ENCODE assay signal across 1 cellular context in the genomic region with DNA sequence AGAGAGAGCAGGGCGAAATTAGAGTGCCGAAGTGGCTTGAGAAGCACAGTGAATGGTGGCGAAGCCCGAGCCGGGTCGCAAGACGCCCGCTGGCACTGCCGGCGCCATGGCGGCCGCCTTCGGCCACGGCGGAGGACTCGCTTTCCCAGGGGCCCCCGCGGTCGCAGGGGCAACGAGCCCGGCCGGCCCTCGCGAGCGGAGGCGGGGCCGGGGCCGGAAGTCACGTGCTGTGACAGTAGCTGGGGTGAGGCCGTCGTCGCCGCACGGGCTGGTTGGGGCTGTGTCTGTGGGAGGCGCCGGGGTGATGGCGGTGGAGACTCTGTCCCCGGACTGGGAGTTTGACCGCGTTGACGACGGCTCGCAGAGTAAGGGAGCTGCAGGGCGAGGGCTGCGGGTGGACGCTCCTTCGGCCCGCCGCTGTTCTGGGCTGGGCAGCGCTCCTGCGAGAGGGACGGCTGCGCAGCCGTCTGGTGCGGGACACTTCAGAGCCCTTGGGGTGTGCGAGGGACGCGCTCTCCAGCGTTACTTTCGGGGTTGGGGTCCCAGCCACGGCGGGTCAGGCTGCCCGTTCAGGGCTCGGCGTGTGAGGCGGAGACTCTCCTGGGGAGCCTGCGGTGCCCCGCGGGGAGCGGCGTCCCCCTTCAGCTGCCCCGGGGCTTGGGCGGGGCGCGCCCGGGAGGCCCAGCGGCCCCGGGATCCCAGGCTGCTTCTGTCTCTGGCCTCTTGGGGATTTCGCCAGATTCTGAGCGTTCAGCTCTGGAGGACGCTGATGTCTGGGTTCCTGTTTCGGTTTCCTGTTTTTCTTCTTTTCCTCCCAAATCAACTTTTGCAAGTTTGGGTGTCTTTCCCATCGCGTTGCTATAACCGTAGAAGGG.
TF ChIP-seq lines count a peak whose summit lies in the region.

A gene with protein sequence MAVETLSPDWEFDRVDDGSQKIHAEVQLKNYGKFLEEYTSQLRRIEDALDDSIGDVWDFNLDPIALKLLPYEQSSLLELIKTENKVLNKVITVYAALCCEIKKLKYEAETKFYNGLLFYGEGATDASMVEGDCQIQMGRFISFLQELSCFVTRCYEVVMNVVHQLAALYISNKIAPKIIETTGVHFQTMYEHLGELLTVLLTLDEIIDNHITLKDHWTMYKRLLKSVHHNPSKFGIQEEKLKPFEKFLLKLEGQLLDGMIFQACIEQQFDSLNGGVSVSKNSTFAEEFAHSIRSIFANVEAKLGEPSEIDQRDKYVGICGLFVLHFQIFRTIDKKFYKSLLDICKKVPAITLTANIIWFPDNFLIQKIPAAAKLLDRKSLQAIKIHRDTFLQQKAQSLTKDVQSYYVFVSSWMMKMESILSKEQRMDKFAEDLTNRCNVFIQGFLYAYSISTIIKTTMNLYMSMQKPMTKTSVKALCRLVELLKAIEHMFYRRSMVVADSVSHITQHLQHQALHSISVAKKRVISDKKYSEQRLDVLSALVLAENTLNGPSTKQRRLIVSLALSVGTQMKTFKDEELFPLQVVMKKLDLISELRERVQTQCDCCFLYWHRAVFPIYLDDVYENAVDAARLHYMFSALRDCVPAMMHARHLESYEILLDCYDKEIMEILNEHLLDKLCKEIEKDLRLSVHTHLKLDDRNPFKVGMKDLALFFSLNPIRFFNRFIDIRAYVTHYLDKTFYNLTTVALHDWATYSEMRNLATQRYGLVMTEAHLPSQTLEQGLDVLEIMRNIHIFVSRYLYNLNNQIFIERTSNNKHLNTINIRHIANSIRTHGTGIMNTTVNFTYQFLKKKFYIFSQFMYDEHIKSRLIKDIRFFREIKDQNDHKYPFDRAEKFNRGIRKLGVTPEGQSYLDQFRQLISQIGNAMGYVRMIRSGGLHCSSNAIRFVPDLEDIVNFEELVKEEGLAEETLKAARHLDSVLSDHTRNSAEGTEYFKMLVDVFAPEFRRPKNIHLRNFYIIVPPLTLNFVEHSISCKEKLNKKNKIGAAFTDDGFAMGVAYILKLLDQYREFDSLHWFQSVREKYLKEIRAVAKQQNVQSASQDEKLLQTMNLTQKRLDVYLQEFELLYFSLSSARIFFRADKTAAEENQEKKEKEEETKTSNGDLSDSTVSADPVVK (plus strand): TSS at position 235 of the 875 bp plus-strand sequence. CDS start 70 bp downstream, at position 305.

TF ChIP-seq in HEK293, 187 proteins besides CTCF, POLR2A, EP300 and RAD21 (continued from another document and continues in another):
- TF ChIP-seq INSM2 (tag by site-specific recombination; IDR thresholded peaks at IDR 0.05) (no peak), ZNF561 (tag by site-specific recombination; IDR thresholded peaks at IDR 0.05; ENCODE audit: borderline replicate concordance) (peak; percentile 52), GLIS2 (tag by site-specific recombination; IDR thresholded peaks at IDR 0.05) (peak; percentile 96), ZNF549 (tag by site-specific recombination; IDR thresholded peaks at IDR 0.05) (no peak), ZBTB8A (tag by site-specific recombination; IDR thresholded peaks at IDR 0.05) (peak; percentile 78), ZNF664 (tag by site-specific recombination; IDR thresholded peaks at IDR 0.05) (no peak), ZNF626 (tag by site-specific recombination; IDR thresholded peaks at IDR 0.05) (no peak), ZSCAN16 (tag by site-specific recombination; IDR thresholded peaks at IDR 0.05) (no peak), ZSCAN30 (tag by site-specific recombination; IDR thresholded peaks at IDR 0.05) (no peak), ZNF473 (tag by site-specific recombination; IDR thresholded peaks at IDR 0.05) (no peak), PATZ1 (tag by site-specific recombination; IDR thresholded peaks at IDR 0.05) (peak; percentile 93), ZNF214 (tag by site-specific recombination; IDR thresholded peaks at IDR 0.05; ENCODE audit: borderline replicate concordance) (no peak), ZNF530 (tag by site-specific recombination; IDR thresholded peaks at IDR 0.05; ENCODE audit: low read depth) (no peak), ZNF692 (tag by site-specific recombination; IDR thresholded peaks at IDR 0.05) (peak; percentile 76), ZNF266 (tag by site-specific recombination; IDR thresholded peaks at IDR 0.05; ENCODE audit: low read depth) (no peak), SP2 (tag by site-specific recombination; IDR thresholded peaks at IDR 0.05) (peak; percentile 92), ZBTB10 (tag by site-specific recombination; IDR thresholded peaks at IDR 0.05) (peak; percentile 93), SCRT2 (tag by site-specific recombination; IDR thresholded peaks at IDR 0.05) (no peak), ZNF354C (tag by site-specific recombination; IDR thresholded peaks at IDR 0.05; ENCODE audit: borderline replicate concordance, low read depth) (no peak), ZNF138 (tag by site-specific recombination; IDR thresholded peaks at IDR 0.05; ENCODE audit: borderline replicate concordance) (no peak), ZNF174 (tag by site-specific recombination; IDR thresholded peaks at IDR 0.05) (no peak), ZNF555 (tag by site-specific recombination; conservative IDR thresholded peaks at IDR 0.05) (no peak)
- TF ChIP-seq, protein P1, sequence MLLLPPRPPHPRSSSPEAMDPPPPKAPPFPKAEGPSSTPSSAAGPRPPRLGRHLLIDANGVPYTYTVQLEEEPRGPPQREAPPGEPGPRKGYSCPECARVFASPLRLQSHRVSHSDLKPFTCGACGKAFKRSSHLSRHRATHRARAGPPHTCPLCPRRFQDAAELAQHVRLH (tag by site-specific recombination; IDR thresholded peaks at IDR 0.05): no peak
- TF ChIP-seq, protein P2, sequence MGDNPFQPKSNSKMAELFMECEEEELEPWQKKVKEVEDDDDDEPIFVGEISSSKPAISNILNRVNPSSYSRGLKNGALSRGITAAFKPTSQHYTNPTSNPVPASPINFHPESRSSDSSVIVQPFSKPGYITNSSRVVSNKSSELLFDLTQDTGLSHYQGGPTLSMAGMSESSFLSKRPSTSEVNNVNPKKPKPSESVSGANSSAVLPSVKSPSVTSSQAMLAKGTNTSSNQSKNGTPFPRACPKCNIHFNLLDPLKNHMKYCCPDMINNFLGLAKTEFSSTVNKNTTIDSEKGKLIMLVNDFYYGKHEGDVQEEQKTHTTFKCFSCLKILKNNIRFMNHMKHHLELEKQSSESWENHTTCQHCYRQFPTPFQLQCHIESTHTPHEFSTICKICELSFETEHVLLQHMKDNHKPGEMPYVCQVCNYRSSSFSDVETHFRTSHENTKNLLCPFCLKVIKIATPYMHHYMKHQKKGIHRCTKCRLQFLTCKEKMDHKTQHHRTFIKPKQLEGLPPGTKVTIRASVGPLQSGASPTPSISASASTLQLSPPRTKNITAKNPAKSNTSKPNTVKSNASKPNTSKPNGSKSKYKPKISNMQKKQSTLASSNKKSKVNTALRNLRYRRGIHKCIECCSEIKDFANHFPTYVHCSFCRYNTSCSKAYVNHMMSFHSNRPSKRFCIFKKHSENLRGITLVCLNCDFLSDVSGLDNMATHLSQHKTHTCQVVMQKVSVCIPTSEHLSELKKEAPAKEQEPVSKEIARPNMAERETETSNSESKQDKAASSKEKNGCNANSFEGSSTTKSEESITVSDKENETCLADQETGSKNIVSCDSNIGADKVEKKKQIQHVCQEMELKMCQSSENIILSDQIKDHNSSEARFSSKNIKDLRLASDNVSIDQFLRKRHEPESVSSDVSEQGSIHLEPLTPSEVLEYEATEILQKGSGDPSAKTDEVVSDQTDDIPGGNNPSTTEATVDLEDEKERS (tag by site-specific recombination; IDR thresholded peaks at IDR 0.05): no peak
- TF ChIP-seq, protein P3, sequence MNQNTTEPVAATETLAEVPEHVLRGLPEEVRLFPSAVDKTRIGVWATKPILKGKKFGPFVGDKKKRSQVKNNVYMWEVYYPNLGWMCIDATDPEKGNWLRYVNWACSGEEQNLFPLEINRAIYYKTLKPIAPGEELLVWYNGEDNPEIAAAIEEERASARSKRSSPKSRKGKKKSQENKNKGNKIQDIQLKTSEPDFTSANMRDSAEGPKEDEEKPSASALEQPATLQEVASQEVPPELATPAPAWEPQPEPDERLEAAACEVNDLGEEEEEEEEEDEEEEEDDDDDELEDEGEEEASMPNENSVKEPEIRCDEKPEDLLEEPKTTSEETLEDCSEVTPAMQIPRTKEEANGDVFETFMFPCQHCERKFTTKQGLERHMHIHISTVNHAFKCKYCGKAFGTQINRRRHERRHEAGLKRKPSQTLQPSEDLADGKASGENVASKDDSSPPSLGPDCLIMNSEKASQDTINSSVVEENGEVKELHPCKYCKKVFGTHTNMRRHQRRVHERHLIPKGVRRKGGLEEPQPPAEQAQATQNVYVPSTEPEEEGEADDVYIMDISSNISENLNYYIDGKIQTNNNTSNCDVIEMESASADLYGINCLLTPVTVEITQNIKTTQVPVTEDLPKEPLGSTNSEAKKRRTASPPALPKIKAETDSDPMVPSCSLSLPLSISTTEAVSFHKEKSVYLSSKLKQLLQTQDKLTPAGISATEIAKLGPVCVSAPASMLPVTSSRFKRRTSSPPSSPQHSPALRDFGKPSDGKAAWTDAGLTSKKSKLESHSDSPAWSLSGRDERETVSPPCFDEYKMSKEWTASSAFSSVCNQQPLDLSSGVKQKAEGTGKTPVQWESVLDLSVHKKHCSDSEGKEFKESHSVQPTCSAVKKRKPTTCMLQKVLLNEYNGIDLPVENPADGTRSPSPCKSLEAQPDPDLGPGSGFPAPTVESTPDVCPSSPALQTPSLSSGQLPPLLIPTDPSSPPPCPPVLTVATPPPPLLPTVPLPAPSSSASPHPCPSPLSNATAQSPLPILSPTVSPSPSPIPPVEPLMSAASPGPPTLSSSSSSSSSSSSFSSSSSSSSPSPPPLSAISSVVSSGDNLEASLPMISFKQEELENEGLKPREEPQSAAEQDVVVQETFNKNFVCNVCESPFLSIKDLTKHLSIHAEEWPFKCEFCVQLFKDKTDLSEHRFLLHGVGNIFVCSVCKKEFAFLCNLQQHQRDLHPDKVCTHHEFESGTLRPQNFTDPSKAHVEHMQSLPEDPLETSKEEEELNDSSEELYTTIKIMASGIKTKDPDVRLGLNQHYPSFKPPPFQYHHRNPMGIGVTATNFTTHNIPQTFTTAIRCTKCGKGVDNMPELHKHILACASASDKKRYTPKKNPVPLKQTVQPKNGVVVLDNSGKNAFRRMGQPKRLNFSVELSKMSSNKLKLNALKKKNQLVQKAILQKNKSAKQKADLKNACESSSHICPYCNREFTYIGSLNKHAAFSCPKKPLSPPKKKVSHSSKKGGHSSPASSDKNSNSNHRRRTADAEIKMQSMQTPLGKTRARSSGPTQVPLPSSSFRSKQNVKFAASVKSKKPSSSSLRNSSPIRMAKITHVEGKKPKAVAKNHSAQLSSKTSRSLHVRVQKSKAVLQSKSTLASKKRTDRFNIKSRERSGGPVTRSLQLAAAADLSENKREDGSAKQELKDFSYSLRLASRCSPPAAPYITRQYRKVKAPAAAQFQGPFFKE (tag by site-specific recombination; IDR thresholded peaks at IDR 0.05; ENCODE audit: borderline replicate concordance): no peak; the same call in 1 of the 2 replicates
- TF ChIP-seq, protein P4, sequence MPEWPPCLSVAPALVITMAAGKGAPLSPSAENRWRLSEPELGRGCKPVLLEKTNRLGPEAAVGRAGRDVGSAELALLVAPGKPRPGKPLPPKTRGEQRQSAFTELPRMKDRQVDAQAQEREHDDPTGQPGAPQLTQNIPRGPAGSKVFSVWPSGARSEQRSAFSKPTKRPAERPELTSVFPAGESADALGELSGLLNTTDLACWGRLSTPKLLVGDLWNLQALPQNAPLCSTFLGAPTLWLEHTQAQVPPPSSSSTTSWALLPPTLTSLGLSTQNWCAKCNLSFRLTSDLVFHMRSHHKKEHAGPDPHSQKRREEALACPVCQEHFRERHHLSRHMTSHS (tag by site-specific recombination; IDR thresholded peaks at IDR 0.05): no peak
